In the genomic region with DNA sequence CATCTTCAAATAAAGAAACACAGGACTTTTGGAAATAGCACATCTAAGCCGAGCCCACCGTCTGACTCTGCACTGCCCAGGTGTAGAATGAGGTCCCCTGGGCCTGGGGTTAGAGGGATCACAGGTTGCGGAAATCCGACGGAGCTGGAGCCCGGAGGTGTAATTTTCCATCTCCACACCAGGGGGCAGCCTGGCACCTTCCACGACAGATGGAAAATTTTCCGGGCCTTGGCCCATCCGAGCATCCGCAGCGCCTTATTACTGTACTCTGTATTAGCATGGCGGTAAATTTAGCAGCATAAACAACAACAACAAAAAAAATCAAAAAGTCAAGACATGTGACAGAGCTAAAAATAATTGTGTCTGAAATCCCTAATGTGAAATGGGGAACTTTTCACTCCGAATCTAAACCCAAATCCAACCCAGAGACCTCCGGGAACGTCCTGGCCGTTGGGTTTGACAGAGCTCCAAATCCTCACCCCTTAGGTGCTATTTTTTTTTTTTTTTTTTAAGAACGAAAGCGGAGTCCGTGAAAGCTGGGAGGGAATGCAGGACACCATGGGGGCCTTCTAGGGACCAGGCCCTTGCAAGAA, we compare ENCODE assay signal across 9 cellular contexts.
DNase-seq lines count a peak whose midpoint lies in the region; ATAC-seq and TF ChIP-seq lines count a peak whose summit lies in the region.
"Had no signal": no experiment of that assay in that cellular context is flagged by ENCODE, and none has a peak within 500 bp of the region (broad histone marks: within the 10 kb centered on the region; RNA-seq: fewer than 3 reads in every experiment).

No MANE protein-coding gene starts in this region.

- H3K27ac ChIP-seq in right lobe of liver: no peak overlapping the region

- intact Hi-C loops in Calu3 (cut with micrococcal nuclease; ENCODE audit: unreplicated experiment) (loop anchor here (1.0 to 10.0 kb wide), 5 partner anchors 142 to 502 kb away; a partner anchor contains a TSS), right lobe of liver (cut with DNase I) (loop anchor here in 1 of 2 donors (10.0 kb wide), 1 partner anchor 160 kb away; no protein-coding TSS in a partner anchor)

- H3K9me3 ChIP-seq in right lobe of liver: no peaks in the 10 kb centered on the region

- H3K36me3 ChIP-seq in H7 (replicated peaks; ENCODE audit: control insufficient read depth, insufficient read depth, low read length): no peaks in the 10 kb centered on the region
- H3K36me3 ChIP-seq in right lobe of liver: no peaks in the 10 kb centered on the region

- H3K27me3 ChIP-seq in H7 (ENCODE audit: control insufficient read depth, insufficient read depth, low read length) (no peaks in the 10 kb centered on the region; the same call in 1 of the 2 replicates), right lobe of liver (no peaks in the 10 kb centered on the region)

- H3K4me3 Mint-ChIP-seq in Calu3 (ENCODE audit: low read depth, unreplicated experiment) (no peak overlapping the region), chondrocyte (ENCODE audit: unreplicated experiment) (no peak overlapping the region)
- H3K4me3 Mint-ChIP-seq: T-helper 1 cell treated with Interleukin-12 subunit alpha and Interleukin-12 subunit beta and Interleukin-4 antibody, amounts not matched to agents 30 μg/mL and 1 μg/mL, for 36 hours had no signal

- 27% methylated on average over 15 of the region's 19 CpGs for WGBS in right lobe of liver (ENCODE audit: insufficient coverage, low coverage, low lambda C conversion rate, missing lambda C conversion rate)

- H3K4me1 Mint-ChIP-seq in Calu3 (ENCODE audit: low read depth, unreplicated experiment): no peaks in the 10 kb centered on the region
- H3K4me1 Mint-ChIP-seq in chondrocyte (ENCODE audit: low read depth): peaks cover 8% of the 10 kb centered on the region

- CTCF ChIA-PET in Calu3 (lab: Charles Lee): interaction anchor here (0.6 to 2.9 kb wide), 10 partner anchors 8 to 1337 kb away, joined by 3 to 13 read pairs (median 4); a partner anchor contains a TSS

- TF ChIP-seq POLR2A in right lobe of liver (IDR thresholded peaks at IDR 0.05): no peak

- H3K4me1 ChIP-seq in right lobe of liver: no peaks in the 10 kb centered on the region

- DNase-seq in Calu3 (peak; percentile 87), H7 (peak; percentile 80), NCI-H2171 (lab: John Stamatoyannopoulos, UW) (peak; percentile 68), chondrocyte (ENCODE audit: low spot score) (no peak), right lobe of liver (peak; percentile 67 to 71 (median 67)), SKM-1 treated with dmso at 0.1 percent for 144 hours (lab: John Stamatoyannopoulos, UW; ENCODE audit: unreplicated experiment) (no peak)
- DNase-seq in activated CD4-positive, alpha-beta T cell treated with anti-CD3 and anti-CD28 coated beads for 24 hours (ENCODE audit: low read depth in 2 of 2): peak; percentile 62 to 69
- DNase-seq in stimulated activated CD4-positive, alpha-beta T cell treated with anti-CD3 and anti-CD28 coated beads, TNF-alpha, amount 100 ng/mL, for 24 hours (ENCODE audit: low read depth in 3 of 3): peak; percentile 46 to 75 (median 52)

- no peaks in the 10 kb centered on the region for H3K36me3 Mint-ChIP-seq in Calu3 (ENCODE audit: insufficient read depth, unreplicated experiment)
- H3K36me3 Mint-ChIP-seq in chondrocyte (ENCODE audit: low read depth): no peaks in the 10 kb centered on the region

- no TSS peak for BruUV-seq in Calu3 (replicated peaks; lab: Mats Ljungman, UMichigan)

- H3K9me3 Mint-ChIP-seq in Calu3 (ENCODE audit: low read depth, unreplicated experiment) (no peaks in the 10 kb centered on the region), chondrocyte (ENCODE audit: low read depth) (no peaks in the 10 kb centered on the region)
- H3K9me3 Mint-ChIP-seq: T-helper 1 cell treated with Interleukin-12 subunit alpha and Interleukin-12 subunit beta and Interleukin-4 antibody, amounts not matched to agents 30 μg/mL and 1 μg/mL, for 36 hours had no signal

- H3K27me3 Mint-ChIP-seq in Calu3 (ENCODE audit: unreplicated experiment) (peaks cover 15% of the 10 kb centered on the region), chondrocyte (ENCODE audit: low read depth) (peaks cover 25% of the 10 kb centered on the region)

- no peak overlapping the region for H3K4me3 ChIP-seq in H7 (ENCODE audit: insufficient read depth, low read depth, low read length)
- H3K4me3 ChIP-seq in right lobe of liver: no peak overlapping the region

- ATAC-seq in right lobe of liver: peak; percentile 91 to 98 (median 96)

- peak; percentile 95 for TF ChIP-seq CTCF in Calu3 (IDR thresholded peaks at IDR 0.05; ENCODE audit: unreplicated experiment)
- TF ChIP-seq CTCF in chondrocyte (IDR thresholded peaks at IDR 0.05): peak; percentile 92
- peak; percentile 84 to 92 (median 88) for TF ChIP-seq CTCF in right lobe of liver (IDR thresholded peaks at IDR 0.05)

- no peak overlapping the region for H3K27ac Mint-ChIP-seq in Calu3 (ENCODE audit: unreplicated experiment)
- no peak overlapping the region for H3K27ac Mint-ChIP-seq in chondrocyte (ENCODE audit: unreplicated experiment)
- H3K27ac Mint-ChIP-seq: T-helper 1 cell treated with Interleukin-12 subunit alpha and Interleukin-12 subunit beta and Interleukin-4 antibody, amounts not matched to agents 30 μg/mL and 1 μg/mL, for 36 hours had no signal

Comparison
In these comparisons a context has a peak if more than half of its experiments do, and no peak if none do; other contexts are left out.
1. DNase-seq: peak in Calu3 (single experiment), H7 (single experiment), NCI-H2171 (single experiment), activated CD4-positive, alpha-beta T cell treated with anti-CD3 and anti-CD28 coated beads for 24 hours (2 of 2), right lobe of liver (3 of 3) and stimulated activated CD4-positive, alpha-beta T cell treated with anti-CD3 and anti-CD28 coated beads, TNF-alpha, amount 100 ng/mL, for 24 hours (3 of 3); none in chondrocyte (single experiment) and SKM-1 treated with dmso at 0.1 percent for 144 hours (single experiment).
2. Peak in every context shown above with its lines, with median percentiles within 50 percentile points of each other: CTCF ChIP-seq.